ENCODE assay signal across 1 cellular context in genomic region chr2:86274918-86275275, GRCh38.
TF ChIP-seq lines count a peak whose summit lies in the region.

No MANE protein-coding gene starts in this region.

TF ChIP-seq in GM12878, 131 proteins besides CTCF, POLR2A, EP300 and RAD21 (continued from another document):
- TF ChIP-seq SKIL (IDR thresholded peaks at IDR 0.05; ENCODE audit: low read depth, poor library complexity, severe bottlenecking) = peak; percentile 59
- no peak for TF ChIP-seq CHD2 (IDR thresholded peaks at IDR 0.05; ENCODE audit: borderline replicate concordance, low read depth, low read length)
- TF ChIP-seq BCL11A (IDR thresholded peaks at IDR 0.05; ENCODE audit: low read depth, low read length) = peak; percentile 57; the same call in 1 of the 2 replicates
- peak; percentile 57 for TF ChIP-seq MEF2B (IDR thresholded peaks at IDR 0.05; ENCODE audit: partially characterized antibody, poor library complexity, severe bottlenecking)
- TF ChIP-seq TCF12 (IDR thresholded peaks at IDR 0.05; ENCODE audit: low read depth, low read length) = peak; percentile 89
- 0 out of 2 replicates have a peak, but pooled peaks have one; percentile 29 for TF ChIP-seq POLR2AphosphoS5 (IDR thresholded peaks at IDR 0.05; ENCODE audit: low read length)
- 0 out of 2 replicates have a peak, but pooled peaks have one; percentile 13 for TF ChIP-seq MTA2 (IDR thresholded peaks at IDR 0.05; ENCODE audit: low read depth)
- peak; percentile 73 for TF ChIP-seq ZNF687 (IDR thresholded peaks at IDR 0.05)
- 0 out of 3 replicates have a peak, but pooled peaks have one; percentile 11 for TF ChIP-seq POU2F2 (IDR thresholded peaks at IDR 0.05; ENCODE audit: borderline replicate concordance, low read depth, low read length)
- peak; percentile 59 for TF ChIP-seq IKZF1 (conservative IDR thresholded peaks at IDR 0.05)
- TF ChIP-seq RAD51 (IDR thresholded peaks at IDR 0.05) = peak; percentile 37; the same call in 1 of the 2 replicates
- TF ChIP-seq PAX5 (IDR thresholded peaks at IDR 0.05; ENCODE audit: borderline replicate concordance, low read depth, low read length) = 0 out of 2 replicates have a peak, but pooled peaks have one; percentile 34
- peak; percentile 24; the same call in 1 of the 2 replicates for TF ChIP-seq JUNB (IDR thresholded peaks at IDR 0.05)
- peak; percentile 99 for TF ChIP-seq SMAD1 (IDR thresholded peaks at IDR 0.05; ENCODE audit: low read depth, partially characterized antibody)
- peak; percentile 40 for TF ChIP-seq RELA (IDR thresholded peaks at IDR 0.05; ENCODE audit: borderline replicate concordance, partially characterized antibody)
- TF ChIP-seq TBL1XR1 (IDR thresholded peaks at IDR 0.05; ENCODE audit: low read depth, low read length) = no peak
- TF ChIP-seq MTA3 (IDR thresholded peaks at IDR 0.05; ENCODE audit: borderline replicate concordance, low read length) = no peak
- no peak for TF ChIP-seq MYB (IDR thresholded peaks at IDR 0.05; ENCODE audit: borderline replicate concordance, low read depth, low read length)
- no peak for TF ChIP-seq HDAC6 (IDR thresholded peaks at IDR 0.05; ENCODE audit: unreplicated experiment)
- TF ChIP-seq MEF2A (IDR thresholded peaks at IDR 0.05; ENCODE audit: insufficient read depth, low read depth, low read length) = 0 out of 2 replicates have a peak, but pooled peaks have one; percentile 26
- TF ChIP-seq CUX1 (IDR thresholded peaks at IDR 0.05; ENCODE audit: insufficient replicate concordance, low read depth, low read length) = no peak
- TF ChIP-seq BHLHE40 (IDR thresholded peaks at IDR 0.05; ENCODE audit: borderline replicate concordance in 1 of 2, low read depth in 2 of 2, low read length in 1 of 2) = peak; percentile 47 to 61; a peak in 2 of 4 replicates
- peak; percentile 73 for TF ChIP-seq RELB (IDR thresholded peaks at IDR 0.05; ENCODE audit: low read depth)
- peak; percentile 1; the same call in 1 of the 2 replicates for TF ChIP-seq GATAD2B (conservative IDR thresholded peaks at IDR 0.05; ENCODE audit: low read depth)
- TF ChIP-seq RUNX3 (IDR thresholded peaks at IDR 0.05; ENCODE audit: low read length) = peak; percentile 7; the same call in 1 of the 2 replicates
- no peak for TF ChIP-seq TARDBP (IDR thresholded peaks at IDR 0.05; ENCODE audit: borderline replicate concordance)
